ENCODE assay signal across 1 cellular context in genomic region chr10:48206470-48207250, GRCh38.
TF ChIP-seq lines count a peak whose summit lies in the region.

No MANE protein-coding gene starts in this region.

TF ChIP-seq in GM23338, 12 proteins besides CTCF, POLR2A, EP300 and RAD21 (continued from another document):
- TF ChIP-seq ZNF462 (CRISPR knock-in tag; IDR thresholded peaks at IDR 0.05) (no peak), EZH2 (IDR thresholded peaks at IDR 0.05; ENCODE audit: low read depth, unreplicated experiment) (no peak), EZH2phosphoT487 (IDR thresholded peaks at IDR 0.05; ENCODE audit: unreplicated experiment) (no peak), NANOG (IDR thresholded peaks at IDR 0.05; ENCODE audit: borderline replicate concordance) (no peak)
